8 cellular contexts compared by ENCODE assay signal in the genomic region with DNA sequence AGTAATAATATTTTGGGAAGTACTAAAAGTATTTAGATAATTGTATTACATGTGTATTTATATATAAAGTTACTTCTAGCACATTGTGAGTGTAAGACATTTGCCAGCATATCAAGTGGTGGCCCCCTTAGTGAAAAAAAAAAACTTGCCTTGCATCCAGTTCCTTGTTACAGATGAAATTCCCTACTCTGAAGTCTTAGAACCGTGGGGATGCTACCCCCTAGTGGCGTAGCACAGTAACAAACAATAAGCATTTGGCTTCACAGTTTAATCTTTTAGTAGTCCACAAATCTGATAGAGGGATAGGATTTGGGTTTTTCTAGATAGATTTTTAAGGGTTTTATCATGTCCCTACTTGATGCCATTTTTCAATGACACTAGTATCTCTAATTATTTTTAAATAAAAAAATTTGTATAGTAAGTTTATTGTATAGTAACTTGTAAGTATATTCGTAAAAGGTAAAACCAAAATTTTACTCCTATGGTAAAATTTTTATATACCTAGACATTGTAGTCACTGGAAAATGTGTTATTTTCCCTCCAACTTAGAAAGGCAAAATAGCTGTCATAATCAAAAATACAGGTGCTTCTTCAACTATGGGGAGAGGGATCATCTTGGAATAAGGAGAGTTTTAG. TPM values are rescaled to one million over a fixed set of nuclear protein-coding genes. Genes with fewer than 3 reads are reported as not detected.
A peak's percentile ranks its signal among the peaks of the same experiment; 100 is the strongest.
DNase-seq lines count a peak whose midpoint lies in the region; ATAC-seq and TF ChIP-seq lines count a peak whose summit lies in the region.

No MANE protein-coding gene starts in this region.

- H3K79me1 ChIP-seq in IMR-90 (ENCODE audit: low read depth in 1 of 2, low read length in 2 of 2): peaks cover 23 to 28% of the 10 kb centered on the region in 2 experiments

- DNase-seq in CD4-positive, CD25-positive, alpha-beta regulatory T cell: peak; percentile 59 to 79 (median 69)
- DNase-seq in IMR-90 (peak; percentile 84), epithelial cell of proximal tubule (ENCODE audit: low read depth) (no peak), stomach (peak; percentile 53)
- DNase-seq in activated CD8-positive, alpha-beta memory T cell treated with anti-CD3 and anti-CD28 coated beads, Interleukin-2, amount 50 U/mL, for 24 hours (ENCODE audit: extremely low read depth): peak; percentile 7
- peak; percentile 43 to 80 (median 63) for DNase-seq in naive thymus-derived CD8-positive, alpha-beta T cell

- no peaks in the 10 kb centered on the region for H3K27me3 ChIP-seq in CD4-positive, CD25-positive, alpha-beta regulatory T cell (ENCODE audit: control insufficient read depth, insufficient read depth, low read length)
- H3K27me3 ChIP-seq in IMR-90 (ENCODE audit: control insufficient read depth, insufficient read depth, low read length): no peaks in the 10 kb centered on the region
- H3K27me3 ChIP-seq in OCI-LY1 (ENCODE audit: insufficient read depth, low read length): no peaks in the 10 kb centered on the region
- no peaks in the 10 kb centered on the region for H3K27me3 ChIP-seq in stomach

- in situ Hi-C loops in IMR-90 (cut with MboI; ENCODE audit: low sequenced_read_pairs): loop anchor here (10.0 to 25.0 kb wide), 3 partner anchors 249 to 526 kb away; no protein-coding TSS in a partner anchor

- no peak overlapping the region for H2AFZ ChIP-seq in IMR-90 (replicated peaks; ENCODE audit: low read length, poor library complexity)
- no peak overlapping the region for H2AFZ ChIP-seq in OCI-LY1 (ENCODE audit: low read length)

- H3K36me3 ChIP-seq in CD4-positive, CD25-positive, alpha-beta regulatory T cell (ENCODE audit: control insufficient read depth, insufficient read depth, low read length): peaks cover 35% of the 10 kb centered on the region
- H3K36me3 ChIP-seq in IMR-90 (ENCODE audit: control insufficient read depth, insufficient read depth, low read length): peaks cover 11% of the 10 kb centered on the region
- peaks cover 96% of the 10 kb centered on the region for H3K36me3 ChIP-seq in OCI-LY1 (ENCODE audit: insufficient read depth, low read length)
- H3K36me3 ChIP-seq in stomach: peaks cover 0 to 55% (median 50%) of the 10 kb centered on the region in 4 donors

- no peak overlapping the region for H4K91ac ChIP-seq in IMR-90 (ENCODE audit: insufficient read depth, low read depth, low read length)

- H3K9me3 Mint-ChIP-seq in CD4-positive, CD25-positive, alpha-beta regulatory T cell: no peaks in the 10 kb centered on the region
- H3K9me3 Mint-ChIP-seq in naive thymus-derived CD8-positive, alpha-beta T cell: no peaks in the 10 kb centered on the region

- H3K9ac ChIP-seq in IMR-90 (ENCODE audit: low read depth, low read length) (no peak overlapping the region), OCI-LY1 (ENCODE audit: low read length) (no peak overlapping the region)

- H4K5ac ChIP-seq in IMR-90 (ENCODE audit: low read depth, low read length): no peak overlapping the region

- H2BK20ac ChIP-seq in IMR-90 (ENCODE audit: low read depth, low read length): no peak overlapping the region

- no peak overlapping the region for H3K4me3 Mint-ChIP-seq in CD4-positive, CD25-positive, alpha-beta regulatory T cell
- no peak overlapping the region for H3K4me3 Mint-ChIP-seq in naive thymus-derived CD8-positive, alpha-beta T cell

- intact Hi-C loops in IMR-90 (cut with micrococcal nuclease) (loop anchor here (1.0 to 10.0 kb wide), 6 partner anchors 250 to 649 kb away; no protein-coding TSS in a partner anchor), stomach (cut with DNase I; ENCODE audit: low total_unique reads) (no loop called here)

- peaks cover 22% of the 10 kb centered on the region for H3F3A ChIP-seq in OCI-LY1 (ENCODE audit: insufficient read depth, low read length)

- POLR2A ChIA-PET in IMR-90 (lab: Charles Lee; ENCODE audit: unreplicated experiment): no interaction called here
- POLR2A ChIA-PET in naive thymus-derived CD8-positive, alpha-beta T cell (lab: Charles Lee): no interaction called here

- H2BK120ac ChIP-seq in IMR-90 (ENCODE audit: low read depth, low read length): no peak overlapping the region

- peaks cover 30% of the 10 kb centered on the region; the same call in 1 of the 2 replicates for H3K79me2 ChIP-seq in OCI-LY1 (ENCODE audit: insufficient read depth, low read length)

- no peak overlapping the region for H2AK9ac ChIP-seq in IMR-90 (replicated peaks; ENCODE audit: low read depth, low read length, poor library complexity)

- no peaks in the 10 kb centered on the region for H3K27me3 Mint-ChIP-seq in CD4-positive, CD25-positive, alpha-beta regulatory T cell
- no peaks in the 10 kb centered on the region for H3K27me3 Mint-ChIP-seq in naive thymus-derived CD8-positive, alpha-beta T cell

- no peak overlapping the region for H3K14ac ChIP-seq in IMR-90 (replicated peaks; ENCODE audit: low read depth, low read length)

- no peak overlapping the region for H2AK5ac ChIP-seq in IMR-90 (ENCODE audit: low read depth, low read length)

- peak overlapping the region; percentile 19 for H3K27ac ChIP-seq in CD4-positive, CD25-positive, alpha-beta regulatory T cell (ENCODE audit: insufficient read depth, low read length, poor library complexity, severe bottlenecking)
- H3K27ac ChIP-seq in IMR-90 (ENCODE audit: insufficient read depth, low read length): no peak overlapping the region
- no peak overlapping the region for H3K27ac ChIP-seq in OCI-LY1 (ENCODE audit: low read depth, low read length, poor library complexity, severe bottlenecking)
- no peak overlapping the region for H3K27ac ChIP-seq in stomach

- H2BK15ac ChIP-seq in IMR-90 (ENCODE audit: low read depth, low read length): no peak overlapping the region

- BruUV-seq in IMR-90 (replicated peaks; lab: Mats Ljungman, UMichigan): no TSS peak

- CTCF ChIA-PET in IMR-90 (lab: Yijun Ruan, JAX): interaction anchor here (0.7 to 1.3 kb wide), 7 partner anchors 15 to 391 kb away, joined by 3 to 5 read pairs (median 4); no protein-coding TSS in a partner anchor

- no peak for TF ChIP-seq EP300 in stomach (IDR thresholded peaks at IDR 0.05)

- TF ChIP-seq POLR2A in IMR-90 (IDR thresholded peaks at IDR 0.05; ENCODE audit: low read depth, low read length) (no peak), stomach (IDR thresholded peaks at IDR 0.05) (no peak)

- TF ChIP-seq RAD21 in IMR-90 (IDR thresholded peaks at IDR 0.05; ENCODE audit: low read length): peak; percentile 84

- H3K4me2 ChIP-seq in IMR-90 (ENCODE audit: low read depth, low read length): no peak overlapping the region
- H3K4me2 ChIP-seq in OCI-LY1 (ENCODE audit: low read length): no peak overlapping the region

- peaks cover 10% of the 10 kb centered on the region for H3K4me1 ChIP-seq in CD4-positive, CD25-positive, alpha-beta regulatory T cell (ENCODE audit: control insufficient read depth, insufficient read depth, low read length, poor library complexity, severe bottlenecking)
- peaks cover 3% of the 10 kb centered on the region for H3K4me1 ChIP-seq in IMR-90 (ENCODE audit: control insufficient read depth, insufficient read depth, low read length)
- H3K4me1 ChIP-seq in OCI-LY1 (ENCODE audit: insufficient read depth, low read length, severe bottlenecking): no peaks in the 10 kb centered on the region
- peaks cover 0 to 16% (median 0%) of the 10 kb centered on the region in 4 donors for H3K4me1 ChIP-seq in stomach

- H3K4ac ChIP-seq in IMR-90 (ENCODE audit: low read depth, low read length): no peak overlapping the region

- no peak overlapping the region for H3K4me3 ChIP-seq in CD4-positive, CD25-positive, alpha-beta regulatory T cell (ENCODE audit: low read depth, low read length)
- no peak overlapping the region for H3K4me3 ChIP-seq in IMR-90 (ENCODE audit: insufficient read depth, low read depth, low read length)
- H3K4me3 ChIP-seq in OCI-LY1 (ENCODE audit: low read depth, low read length, poor library complexity, severe bottlenecking): no peak overlapping the region
- H3K4me3 ChIP-seq in epithelial cell of proximal tubule (ENCODE audit: low read depth, low read length): no peak overlapping the region
- no peak overlapping the region for H3K4me3 ChIP-seq in stomach

- WGBS in IMR-90 (ENCODE audit: extremely low coverage in 2 of 2, insufficient read length in 1 of 2), 2 experiments: no CpG with 5 or more reads among the region's 3 CpGs
- 35 to 40% (median 36%) methylated on average over 3 of the region's 3 CpGs for WGBS in stomach, 5 donors

- H3K56ac ChIP-seq in IMR-90 (ENCODE audit: extremely low read depth, insufficient read depth, low read length): no peak overlapping the region

- no peaks in the 10 kb centered on the region for H3K9me2 ChIP-seq in OCI-LY1 (ENCODE audit: low read depth, low read length)

- TF ChIP-seq CTCF in IMR-90 (conservative IDR thresholded peaks at IDR 0.05; ENCODE audit: low read depth, low read length): peak; percentile 89
- TF ChIP-seq CTCF in OCI-LY1 (IDR thresholded peaks at IDR 0.05; ENCODE audit: low read length): peak; percentile 95
- TF ChIP-seq CTCF in epithelial cell of proximal tubule (conservative IDR thresholded peaks at IDR 0.05; ENCODE audit: low read depth, low read length): peak; percentile 94
- peak in 5 of 7 experiments; percentile 55 to 85 (median 70) for TF ChIP-seq CTCF in stomach (IDR thresholded peaks at IDR 0.05)

- peaks cover 31% of the 10 kb centered on the region for H3K36me3 Mint-ChIP-seq in CD4-positive, CD25-positive, alpha-beta regulatory T cell
- H3K36me3 Mint-ChIP-seq in naive thymus-derived CD8-positive, alpha-beta T cell: peaks cover 0 to 48% (median 4%) of the 10 kb centered on the region in 3 donors

- no peaks in the 10 kb centered on the region for H3K9me3 ChIP-seq in CD4-positive, CD25-positive, alpha-beta regulatory T cell (ENCODE audit: control insufficient read depth in 2 of 2, low read length in 2 of 2)
- no peaks in the 10 kb centered on the region for H3K9me3 ChIP-seq in IMR-90 (ENCODE audit: control insufficient read depth, insufficient read depth, low read length)
- H3K9me3 ChIP-seq in OCI-LY1 (ENCODE audit: low read length): no peaks in the 10 kb centered on the region
- H3K9me3 ChIP-seq in stomach: no peaks in the 10 kb centered on the region

- no peak overlapping the region for H4K8ac ChIP-seq in IMR-90 (ENCODE audit: low read depth in 2 of 2, low read length in 2 of 2)

- H3K18ac ChIP-seq in IMR-90 (ENCODE audit: low read depth, low read length): no peak overlapping the region

- dilution Hi-C loops in IMR-90 (cut with HindIII; ENCODE audit: low sequenced_read_pairs, unreplicated experiment): no loop called here

- H3K4me1 Mint-ChIP-seq in CD4-positive, CD25-positive, alpha-beta regulatory T cell: peaks cover 16 to 66% (median 33%) of the 10 kb centered on the region in 4 donors
- peaks cover 0 to 6% (median under 1%) of the 10 kb centered on the region in 4 donors for H3K4me1 Mint-ChIP-seq in naive thymus-derived CD8-positive, alpha-beta T cell

- peak overlapping the region in 2 of 3 donors; percentile 19 to 66 for H3K27ac Mint-ChIP-seq in CD4-positive, CD25-positive, alpha-beta regulatory T cell
- peak overlapping the region in 1 of 10 donors; percentile 5 for H3K27ac Mint-ChIP-seq in naive thymus-derived CD8-positive, alpha-beta T cell

- ATAC-seq in CD4-positive, CD25-positive, alpha-beta regulatory T cell (ENCODE audit: low read depth in 2 of 2): peak; percentile 67 to 70
- ATAC-seq in GM19455 (IDR thresholded peaks at IDR 0.05; ENCODE audit: unreplicated experiment) (peak; percentile 69), IMR-90 (ENCODE audit: low read depth) (peak; percentile 91)
- ATAC-seq in naive thymus-derived CD8-positive, alpha-beta T cell: peak; percentile 78 to 81

- H2BK5ac ChIP-seq in IMR-90 (ENCODE audit: low read depth, low read length, poor library complexity, severe bottlenecking): no peak overlapping the region

- no peak overlapping the region for H3K23ac ChIP-seq in IMR-90 (ENCODE audit: low read depth, low read length)

- no peaks in the 10 kb centered on the region for H4K20me1 ChIP-seq in IMR-90 (ENCODE audit: insufficient read depth, low read length)
- no peaks in the 10 kb centered on the region for H4K20me1 ChIP-seq in OCI-LY1 (ENCODE audit: insufficient read depth, low read length)

- H3K9me1 ChIP-seq in IMR-90 (ENCODE audit: insufficient read depth, low read length): no peaks in the 10 kb centered on the region

RNA-seq across cellular contexts. Expression of gene SMC4, which starts 14.3 kb away (rescaled TPM):
- 153 TPM for total RNA-seq in CD4-positive, CD25-positive, alpha-beta regulatory T cell
- 10 to 100 TPM; 48.4 to 96.9 (median 53.7) TPM for polyA plus RNA-seq in CD4-positive, CD25-positive, alpha-beta regulatory T cell
- total RNA-seq in IMR-90 (2012; rRNA removed) (48.8 and 77.8 TPM in 2 replicates), epithelial cell of proximal tubule (90.6 and 100 TPM in 2 replicates), stomach (100 to 1,000 TPM in 3 of 5 donors, 10 to 100 TPM in 2; 19.6 to 122 (median 113) TPM)
- polyA plus RNA-seq in IMR-90 (2012; rRNA removed) (38.2 and 50.1 TPM in 2 replicates), stomach (10 to 100 TPM; 12.8 to 52.7 (median 40.6) TPM)
- 14.0 and 14.4 TPM in 2 replicates for polyA plus RNA-seq in IMR-90 (2012; cell fraction: cytosol; rRNA removed)
- 24.3 and 40.9 TPM in 2 replicates for polyA plus RNA-seq in IMR-90 (2012; cell fraction: nucleus; rRNA removed; ENCODE audit: low replicate concordance)
- total RNA-seq in naive thymus-derived CD8-positive, alpha-beta T cell: 10 to 100 TPM; 39.4 to 43.2 TPM
- polyA plus RNA-seq in naive thymus-derived CD8-positive, alpha-beta T cell: 10 to 100 TPM; 19.2 to 32.9 (median 29.0) TPM

RNA-seq across cellular contexts. Expression of gene IFT80, which starts 14.7 kb away (rescaled TPM):
- 35.7 TPM for total RNA-seq in CD4-positive, CD25-positive, alpha-beta regulatory T cell
- polyA plus RNA-seq in CD4-positive, CD25-positive, alpha-beta regulatory T cell: 1 to 10 TPM; 3.0 to 8.0 (median 6.2) TPM
- 16.8 and 36.9 TPM in 2 replicates for total RNA-seq in IMR-90 (2012; rRNA removed)
- 9.7 and 15.2 TPM in 2 replicates for polyA plus RNA-seq in IMR-90 (2012; rRNA removed)
- polyA plus RNA-seq in IMR-90 (2012; cell fraction: cytosol; rRNA removed): 1.4 and 1.5 TPM in 2 replicates
- polyA plus RNA-seq in IMR-90 (2012; cell fraction: nucleus; rRNA removed; ENCODE audit: low replicate concordance): 5.0 and 42.4 TPM in 2 replicates
- 16.2 and 25.7 TPM in 2 replicates for total RNA-seq in epithelial cell of proximal tubule
- total RNA-seq in naive thymus-derived CD8-positive, alpha-beta T cell: 10 to 100 TPM; 30.4 to 34.9 TPM
- 1 to 10 TPM; 4.8 to 8.4 (median 6.0) TPM for polyA plus RNA-seq in naive thymus-derived CD8-positive, alpha-beta T cell
- total RNA-seq in stomach: 10 to 100 TPM in 3 of 5 donors, 1 to 10 TPM in 2; 2.3 to 49.4 (median 10.7) TPM
- 10 to 100 TPM in 2 of 3 donors, 1 to 10 TPM in 1; 9.8 to 16.8 (median 11.2) TPM for polyA plus RNA-seq in stomach

RNA-seq across cellular contexts. Expression of gene TRIM59, which starts 35.9 kb away (rescaled TPM):
- total RNA-seq in CD4-positive, CD25-positive, alpha-beta regulatory T cell: 34.0 TPM
- polyA plus RNA-seq in CD4-positive, CD25-positive, alpha-beta regulatory T cell: 10 to 100 TPM; 50.5 to 67.9 (median 55.5) TPM
- total RNA-seq in IMR-90 (2012; rRNA removed) (65.4 and 68.3 TPM in 2 replicates), epithelial cell of proximal tubule (33.0 and 49.8 TPM in 2 replicates), stomach (1 to 10 TPM in 3 of 5 donors, under 1 TPM in 1, not detected in 1; 0.29 to 8.6 (median 2.7) TPM)
- polyA plus RNA-seq in IMR-90 (2012; rRNA removed) (5.3 and 8.0 TPM in 2 replicates), stomach (1 to 10 TPM in 1 of 3 donors, under 1 TPM in 2; 0.68 to 3.2 (median 0.76) TPM)
- polyA plus RNA-seq in IMR-90 (2012; cell fraction: cytosol; rRNA removed): 0.97 and 2.0 TPM in 2 replicates
- polyA plus RNA-seq in IMR-90 (2012; cell fraction: nucleus; rRNA removed; ENCODE audit: low replicate concordance): 1.3 and 8.7 TPM in 2 replicates
- 10 to 100 TPM; 14.0 to 14.2 TPM for total RNA-seq in naive thymus-derived CD8-positive, alpha-beta T cell
- polyA plus RNA-seq in naive thymus-derived CD8-positive, alpha-beta T cell: 10 to 100 TPM; 12.4 to 17.4 (median 14.7) TPM
